In the genomic region with DNA sequence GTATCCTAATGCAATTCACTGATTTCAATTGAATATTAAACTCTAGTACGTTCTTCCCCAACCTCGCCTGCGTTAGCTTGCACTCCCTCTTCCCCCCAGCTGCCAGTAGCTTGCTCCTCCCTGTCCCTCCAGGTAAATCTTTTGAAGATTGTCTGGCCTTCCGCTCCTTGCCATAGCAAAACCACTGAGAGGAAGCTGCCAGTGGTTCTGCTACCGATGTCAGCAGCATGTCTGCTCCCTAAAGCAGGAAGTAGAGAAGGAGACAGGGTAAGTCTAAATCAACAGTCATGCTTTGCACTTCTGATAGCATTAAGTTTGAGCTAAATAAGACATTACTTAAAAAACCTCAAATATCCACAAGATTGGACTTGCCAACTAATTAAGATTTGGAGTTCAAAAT, we compare ENCODE assay signal across 1 cellular context.
TF ChIP-seq lines count a peak whose summit lies in the region.

No MANE protein-coding gene starts in this region.

TF ChIP-seq in H1, 55 proteins besides CTCF, POLR2A, EP300 and RAD21 (continued from another document):
- TF ChIP-seq, protein P1, sequence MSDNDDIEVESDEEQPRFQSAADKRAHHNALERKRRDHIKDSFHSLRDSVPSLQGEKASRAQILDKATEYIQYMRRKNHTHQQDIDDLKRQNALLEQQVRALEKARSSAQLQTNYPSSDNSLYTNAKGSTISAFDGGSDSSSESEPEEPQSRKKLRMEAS (IDR thresholded peaks at IDR 0.05), result no peak
- TF ChIP-seq POU5F1 (IDR thresholded peaks at IDR 0.05; ENCODE audit: low read depth, low read length) (no peak), SP4 (IDR thresholded peaks at IDR 0.05; ENCODE audit: low read length) (no peak), BCL11A (IDR thresholded peaks at IDR 0.05; ENCODE audit: low read depth in 2 of 2, low read length in 2 of 2) (no peak), BRCA1 (IDR thresholded peaks at IDR 0.05; ENCODE audit: low read depth, low read length) (no peak)
- TF ChIP-seq, protein P2, sequence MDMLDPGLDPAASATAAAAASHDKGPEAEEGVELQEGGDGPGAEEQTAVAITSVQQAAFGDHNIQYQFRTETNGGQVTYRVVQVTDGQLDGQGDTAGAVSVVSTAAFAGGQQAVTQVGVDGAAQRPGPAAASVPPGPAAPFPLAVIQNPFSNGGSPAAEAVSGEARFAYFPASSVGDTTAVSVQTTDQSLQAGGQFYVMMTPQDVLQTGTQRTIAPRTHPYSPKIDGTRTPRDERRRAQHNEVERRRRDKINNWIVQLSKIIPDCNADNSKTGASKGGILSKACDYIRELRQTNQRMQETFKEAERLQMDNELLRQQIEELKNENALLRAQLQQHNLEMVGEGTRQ (IDR thresholded peaks at IDR 0.05; ENCODE audit: low read length), result no peak
- TF ChIP-seq, protein P3, sequence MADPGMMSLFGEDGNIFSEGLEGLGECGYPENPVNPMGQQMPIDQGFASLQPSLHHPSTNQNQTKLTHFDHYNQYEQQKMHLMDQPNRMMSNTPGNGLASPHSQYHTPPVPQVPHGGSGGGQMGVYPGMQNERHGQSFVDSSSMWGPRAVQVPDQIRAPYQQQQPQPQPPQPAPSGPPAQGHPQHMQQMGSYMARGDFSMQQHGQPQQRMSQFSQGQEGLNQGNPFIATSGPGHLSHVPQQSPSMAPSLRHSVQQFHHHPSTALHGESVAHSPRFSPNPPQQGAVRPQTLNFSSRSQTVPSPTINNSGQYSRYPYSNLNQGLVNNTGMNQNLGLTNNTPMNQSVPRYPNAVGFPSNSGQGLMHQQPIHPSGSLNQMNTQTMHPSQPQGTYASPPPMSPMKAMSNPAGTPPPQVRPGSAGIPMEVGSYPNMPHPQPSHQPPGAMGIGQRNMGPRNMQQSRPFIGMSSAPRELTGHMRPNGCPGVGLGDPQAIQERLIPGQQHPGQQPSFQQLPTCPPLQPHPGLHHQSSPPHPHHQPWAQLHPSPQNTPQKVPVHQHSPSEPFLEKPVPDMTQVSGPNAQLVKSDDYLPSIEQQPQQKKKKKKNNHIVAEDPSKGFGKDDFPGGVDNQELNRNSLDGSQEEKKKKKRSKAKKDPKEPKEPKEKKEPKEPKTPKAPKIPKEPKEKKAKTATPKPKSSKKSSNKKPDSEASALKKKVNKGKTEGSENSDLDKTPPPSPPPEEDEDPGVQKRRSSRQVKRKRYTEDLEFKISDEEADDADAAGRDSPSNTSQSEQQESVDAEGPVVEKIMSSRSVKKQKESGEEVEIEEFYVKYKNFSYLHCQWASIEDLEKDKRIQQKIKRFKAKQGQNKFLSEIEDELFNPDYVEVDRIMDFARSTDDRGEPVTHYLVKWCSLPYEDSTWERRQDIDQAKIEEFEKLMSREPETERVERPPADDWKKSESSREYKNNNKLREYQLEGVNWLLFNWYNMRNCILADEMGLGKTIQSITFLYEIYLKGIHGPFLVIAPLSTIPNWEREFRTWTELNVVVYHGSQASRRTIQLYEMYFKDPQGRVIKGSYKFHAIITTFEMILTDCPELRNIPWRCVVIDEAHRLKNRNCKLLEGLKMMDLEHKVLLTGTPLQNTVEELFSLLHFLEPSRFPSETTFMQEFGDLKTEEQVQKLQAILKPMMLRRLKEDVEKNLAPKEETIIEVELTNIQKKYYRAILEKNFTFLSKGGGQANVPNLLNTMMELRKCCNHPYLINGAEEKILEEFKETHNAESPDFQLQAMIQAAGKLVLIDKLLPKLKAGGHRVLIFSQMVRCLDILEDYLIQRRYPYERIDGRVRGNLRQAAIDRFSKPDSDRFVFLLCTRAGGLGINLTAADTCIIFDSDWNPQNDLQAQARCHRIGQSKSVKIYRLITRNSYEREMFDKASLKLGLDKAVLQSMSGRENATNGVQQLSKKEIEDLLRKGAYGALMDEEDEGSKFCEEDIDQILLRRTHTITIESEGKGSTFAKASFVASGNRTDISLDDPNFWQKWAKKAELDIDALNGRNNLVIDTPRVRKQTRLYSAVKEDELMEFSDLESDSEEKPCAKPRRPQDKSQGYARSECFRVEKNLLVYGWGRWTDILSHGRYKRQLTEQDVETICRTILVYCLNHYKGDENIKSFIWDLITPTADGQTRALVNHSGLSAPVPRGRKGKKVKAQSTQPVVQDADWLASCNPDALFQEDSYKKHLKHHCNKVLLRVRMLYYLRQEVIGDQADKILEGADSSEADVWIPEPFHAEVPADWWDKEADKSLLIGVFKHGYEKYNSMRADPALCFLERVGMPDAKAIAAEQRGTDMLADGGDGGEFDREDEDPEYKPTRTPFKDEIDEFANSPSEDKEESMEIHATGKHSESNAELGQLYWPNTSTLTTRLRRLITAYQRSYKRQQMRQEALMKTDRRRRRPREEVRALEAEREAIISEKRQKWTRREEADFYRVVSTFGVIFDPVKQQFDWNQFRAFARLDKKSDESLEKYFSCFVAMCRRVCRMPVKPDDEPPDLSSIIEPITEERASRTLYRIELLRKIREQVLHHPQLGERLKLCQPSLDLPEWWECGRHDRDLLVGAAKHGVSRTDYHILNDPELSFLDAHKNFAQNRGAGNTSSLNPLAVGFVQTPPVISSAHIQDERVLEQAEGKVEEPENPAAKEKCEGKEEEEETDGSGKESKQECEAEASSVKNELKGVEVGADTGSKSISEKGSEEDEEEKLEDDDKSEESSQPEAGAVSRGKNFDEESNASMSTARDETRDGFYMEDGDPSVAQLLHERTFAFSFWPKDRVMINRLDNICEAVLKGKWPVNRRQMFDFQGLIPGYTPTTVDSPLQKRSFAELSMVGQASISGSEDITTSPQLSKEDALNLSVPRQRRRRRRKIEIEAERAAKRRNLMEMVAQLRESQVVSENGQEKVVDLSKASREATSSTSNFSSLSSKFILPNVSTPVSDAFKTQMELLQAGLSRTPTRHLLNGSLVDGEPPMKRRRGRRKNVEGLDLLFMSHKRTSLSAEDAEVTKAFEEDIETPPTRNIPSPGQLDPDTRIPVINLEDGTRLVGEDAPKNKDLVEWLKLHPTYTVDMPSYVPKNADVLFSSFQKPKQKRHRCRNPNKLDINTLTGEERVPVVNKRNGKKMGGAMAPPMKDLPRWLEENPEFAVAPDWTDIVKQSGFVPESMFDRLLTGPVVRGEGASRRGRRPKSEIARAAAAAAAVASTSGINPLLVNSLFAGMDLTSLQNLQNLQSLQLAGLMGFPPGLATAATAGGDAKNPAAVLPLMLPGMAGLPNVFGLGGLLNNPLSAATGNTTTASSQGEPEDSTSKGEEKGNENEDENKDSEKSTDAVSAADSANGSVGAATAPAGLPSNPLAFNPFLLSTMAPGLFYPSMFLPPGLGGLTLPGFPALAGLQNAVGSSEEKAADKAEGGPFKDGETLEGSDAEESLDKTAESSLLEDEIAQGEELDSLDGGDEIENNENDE (IDR thresholded peaks at IDR 0.05; ENCODE audit: insufficient replicate concordance, low read length), result no peak
